In the genomic region with DNA sequence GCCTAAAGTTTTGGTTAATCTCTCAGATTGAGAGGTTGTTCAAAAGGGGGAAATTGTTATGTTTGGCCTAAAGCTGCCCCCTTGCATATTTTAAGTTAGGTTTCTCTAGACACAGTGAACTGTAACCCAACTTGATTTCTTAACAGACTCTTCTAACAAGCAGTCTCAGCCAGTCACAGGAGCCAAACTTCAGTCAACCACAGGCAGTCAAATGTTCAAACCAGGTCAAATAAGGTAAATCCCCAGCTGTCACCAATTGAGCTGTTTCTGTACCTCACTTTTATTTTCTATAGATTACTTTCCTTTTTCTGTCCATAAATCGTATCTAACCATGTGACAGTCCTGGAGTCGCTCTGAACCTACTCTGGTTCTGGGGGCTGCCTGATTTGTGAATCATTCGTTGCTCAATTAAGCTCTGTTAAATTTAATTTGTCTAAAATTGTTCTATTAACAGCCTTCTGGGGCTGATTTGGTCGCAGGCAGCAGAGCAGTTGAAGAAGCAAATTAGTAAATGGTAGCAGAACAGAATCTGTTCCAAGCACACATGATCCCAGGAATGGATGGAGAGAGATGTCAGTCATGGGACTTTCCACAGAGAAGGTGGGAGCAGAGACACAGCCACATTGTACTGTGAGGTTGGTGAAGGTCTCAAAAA, we compare ENCODE assay signal across 10 cellular contexts. TPM values are rescaled to one million over a fixed set of nuclear protein-coding genes. Genes with fewer than 3 reads are reported as not detected.
A peak's percentile ranks its signal among the peaks of the same experiment; 100 is the strongest.
DNase-seq lines count a peak whose midpoint lies in the region; ATAC-seq and TF ChIP-seq lines count a peak whose summit lies in the region.
"Had no signal": no experiment of that assay in that cellular context is flagged by ENCODE, and none has a peak within 500 bp of the region (broad histone marks: within the 10 kb centered on the region; RNA-seq: fewer than 3 reads in every experiment).

No MANE protein-coding gene starts in this region.

- H3K27me3 ChIP-seq in osteoblast (ENCODE audit: insufficient read depth, low read length): no peaks in the 10 kb centered on the region

- no peaks in the 10 kb centered on the region for H3K36me3 ChIP-seq in osteoblast (ENCODE audit: insufficient read depth, low read length)

- DNase-seq in activated CD4-positive, alpha-beta T cell treated with anti-CD3 and anti-CD28 coated beads for 36 hours: peak; percentile 63
- DNase-seq in activated CD4-positive, alpha-beta T cell treated with anti-CD3 and anti-CD28 coated beads for 1 hour: no peak
- DNase-seq in osteoblast (ENCODE audit: insufficient read length, low spot score, missing footprints) (peak; percentile 5), amniotic stem cell (lab: John Stamatoyannopoulos, UW) (no peak), NCI-H2107 (lab: John Stamatoyannopoulos, UW) (no peak), NCI-H774 (lab: John Stamatoyannopoulos, UW) (no peak)
- DNase-seq: activated CD4-positive, alpha-beta T cell treated with anti-CD3 and anti-CD28 coated beads, Interleukin-2, amount 50 U/mL, for 4 hours; endodermal cell had no signal

- H3K4me1 ChIP-seq in osteoblast (ENCODE audit: insufficient read depth, low read length): no peaks in the 10 kb centered on the region

- H3K27ac Mint-ChIP-seq in activated CD4-positive, alpha-beta T cell treated with anti-CD3 and anti-CD28 coated beads for 36 hours: peak overlapping the region; percentile 74
- H3K27ac Mint-ChIP-seq: endodermal cell had no signal

- H3K79me2 ChIP-seq in osteoblast (ENCODE audit: insufficient read depth, low read length): no peaks in the 10 kb centered on the region

- no peak overlapping the region for H3K4me3 Mint-ChIP-seq in activated CD4-positive, alpha-beta T cell treated with anti-CD3 and anti-CD28 coated beads for 36 hours
- H3K4me3 Mint-ChIP-seq: endodermal cell had no signal

- no peak overlapping the region for H2AFZ ChIP-seq in osteoblast (ENCODE audit: low read length)

- POLR2A ChIA-PET in activated CD4-positive, alpha-beta T cell treated with anti-CD3 and anti-CD28 coated beads for 36 hours (lab: Charles Lee): interaction anchor here (0.6 to 1.2 kb wide), 5 partner anchors 12 to 671 kb away, joined by 4 to 8 read pairs (median 5); a partner anchor contains a TSS

- H3K9me3 ChIP-seq in osteoblast (ENCODE audit: low read depth, low read length): no peaks in the 10 kb centered on the region

- TF ChIP-seq CTCF in osteoblast (IDR thresholded peaks at IDR 0.05; ENCODE audit: extremely low read depth, low read depth, low read length): no peak

- no peak overlapping the region for H3K4me2 ChIP-seq in osteoblast (ENCODE audit: insufficient read depth, low read length)

- peaks cover 30% of the 10 kb centered on the region for H3K4me1 Mint-ChIP-seq in activated CD4-positive, alpha-beta T cell treated with anti-CD3 and anti-CD28 coated beads for 36 hours

- peaks cover 2% of the 10 kb centered on the region for H4K20me1 ChIP-seq in osteoblast (ENCODE audit: insufficient read depth, low read length)

- intact Hi-C loops in activated CD4-positive, alpha-beta T cell treated with anti-CD3 and anti-CD28 coated beads for 36 hours (cut with DNase I, micrococcal nuclease): loop anchor here in 1 of 2 experiments (1.0 kb wide), 1 partner anchor 16 kb away; a partner anchor contains a TSS

- no peaks in the 10 kb centered on the region for H3K9me3 Mint-ChIP-seq in activated CD4-positive, alpha-beta T cell treated with anti-CD3 and anti-CD28 coated beads for 36 hours (ENCODE audit: low read depth)
- H3K9me3 Mint-ChIP-seq: endodermal cell had no signal

- H3K27ac ChIP-seq in osteoblast (ENCODE audit: low read depth, low read length): no peak overlapping the region

- H3K4me3 ChIP-seq in osteoblast (ENCODE audit: insufficient read depth, low read length): no peak overlapping the region

- no peaks in the 10 kb centered on the region for H3K27me3 Mint-ChIP-seq in activated CD4-positive, alpha-beta T cell treated with anti-CD3 and anti-CD28 coated beads for 36 hours

- CTCF ChIA-PET in activated CD4-positive, alpha-beta T cell treated with anti-CD3 and anti-CD28 coated beads for 36 hours (lab: Charles Lee): interaction anchor here (0.5 to 2.5 kb wide), 7 partner anchors 16 to 748 kb away, joined by 3 to 14 read pairs (median 3); a partner anchor contains a TSS

- ATAC-seq in activated CD4-positive, alpha-beta T cell treated with anti-CD3 and anti-CD28 coated beads for 36 hours: peak; percentile 96
- ATAC-seq in GM21737 (IDR thresholded peaks at IDR 0.05; ENCODE audit: unreplicated experiment) (peak; percentile 89), HG03575 (IDR thresholded peaks at IDR 0.05; ENCODE audit: extremely low read depth, insufficient number of reproducible peaks, low FRiP score, unreplicated experiment) (peak; percentile 84)

- no peaks in the 10 kb centered on the region for H3K36me3 Mint-ChIP-seq in activated CD4-positive, alpha-beta T cell treated with anti-CD3 and anti-CD28 coated beads for 36 hours (ENCODE audit: low read depth)

RNA-seq across cellular contexts. Expression of a gene that starts 16.4 kb away (rescaled TPM):
- 10 to 100 TPM; 30.0 to 34.3 TPM for total RNA-seq in activated CD4-positive, alpha-beta T cell treated with anti-CD3 and anti-CD28 coated beads for 36 hours
- total RNA-seq in osteoblast: 34.0 and 36.2 TPM in 2 replicates

Comparison
In these comparisons a context has a peak if more than half of its experiments do, and no peak if none do; other contexts are left out.
1. DNase-seq: peak in activated CD4-positive, alpha-beta T cell treated with anti-CD3 and anti-CD28 coated beads for 36 hours (single experiment) and osteoblast (single experiment); none in activated CD4-positive, alpha-beta T cell treated with anti-CD3 and anti-CD28 coated beads for 1 hour (single experiment), amniotic stem cell (single experiment), NCI-H2107 (single experiment) and NCI-H774 (single experiment).
2. Peak in every context shown above with its lines, with median percentiles within 50 percentile points of each other: ATAC-seq.